25 cellular contexts compared by ENCODE assay signal in genomic region chr17:73065376-73065775, GRCh38.
"Had no signal": no experiment of that assay in that cellular context is flagged by ENCODE, and none has a peak within 500 bp of the region (broad histone marks: within the 10 kb centered on the region; RNA-seq: fewer than 3 reads in every experiment).

No MANE protein-coding gene starts in this region.

- H3K27ac ChIP-seq: adrenal gland, cardiac muscle cell, Peyer's patch, RWPE1, SJCRH30, VCaP had no signal

- H3K36me3 ChIP-seq: adrenal gland, cardiac muscle cell, Peyer's patch, SJCRH30 had no signal

- H3K27me3 Mint-ChIP-seq: activated CD8-positive, alpha-beta T cell treated with anti-CD3 and anti-CD28 coated beads for 36 hours; activated naive CD4-positive, alpha-beta T cell treated with anti-CD3 and anti-CD28 coated beads, Interleukin-2, amount 10 ng/mL, durations not matched to agents 7 days and 5 days; activated naive CD8-positive, alpha-beta T cell treated with anti-CD3 and anti-CD28 coated beads, Interleukin-2, amount 10 ng/mL, durations not matched to agents 7 days and 5 days had no signal

- H3K27me3 ChIP-seq: adrenal gland, cardiac muscle cell, Peyer's patch, SJCRH30 had no signal

- H3K27ac Mint-ChIP-seq: activated CD8-positive, alpha-beta T cell treated with anti-CD3 and anti-CD28 coated beads for 36 hours; activated naive CD4-positive, alpha-beta T cell treated with anti-CD3 and anti-CD28 coated beads, Interleukin-2, amount 10 ng/mL, durations not matched to agents 7 days and 5 days; activated naive CD8-positive, alpha-beta T cell treated with anti-CD3 and anti-CD28 coated beads, Interleukin-2, amount 10 ng/mL, durations not matched to agents 7 days and 5 days; activated T-cell treated with anti-CD3 and anti-CD28 coated beads, Interleukin-2, amount 50 U/mL, for 72 hours; activated T-helper 2 cell treated with anti-CD3 and anti-CD28 coated beads, Interferon-gamma antibody, Interleukin-2, Interleukin-4, amounts not matched to agents 10 μg/mL and 5 μg/mL and 100 μg/mL, durations not matched to agents 14 hours and 24 hours and 36 hours had no signal

- H3K4me3 Mint-ChIP-seq: activated CD8-positive, alpha-beta T cell treated with anti-CD3 and anti-CD28 coated beads for 36 hours; activated naive CD4-positive, alpha-beta T cell treated with anti-CD3 and anti-CD28 coated beads, Interleukin-2, amount 10 ng/mL, durations not matched to agents 7 days and 5 days; activated naive CD8-positive, alpha-beta T cell treated with anti-CD3 and anti-CD28 coated beads, Interleukin-2, amount 10 ng/mL, durations not matched to agents 7 days and 5 days; activated T-cell treated with anti-CD3 and anti-CD28 coated beads, Interleukin-2, amount 50 U/mL, for 72 hours had no signal

- H3K9me3 Mint-ChIP-seq: activated naive CD4-positive, alpha-beta T cell treated with anti-CD3 and anti-CD28 coated beads, Interleukin-2, amount 10 ng/mL, durations not matched to agents 7 days and 5 days; activated naive CD8-positive, alpha-beta T cell treated with anti-CD3 and anti-CD28 coated beads, Interleukin-2, amount 10 ng/mL, durations not matched to agents 7 days and 5 days; activated T-helper 2 cell treated with anti-CD3 and anti-CD28 coated beads, Interferon-gamma antibody, Interleukin-2, Interleukin-4, amounts not matched to agents 10 μg/mL and 5 μg/mL and 100 μg/mL, durations not matched to agents 14 hours and 24 hours and 36 hours had no signal

- H3K9me3 ChIP-seq: adrenal gland, Peyer's patch, SJCRH30, SK-N-SH had no signal

- H3K4me1 ChIP-seq: adrenal gland had no signal

- H3K4me3 ChIP-seq: adrenal gland, cardiac muscle cell, K562, Peyer's patch, SJCRH30 had no signal

- DNase-seq: activated CD4-positive, alpha-beta T cell treated with anti-CD3 and anti-CD28 coated beads for 4 hours; activated CD8-positive, alpha-beta memory T cell treated with anti-CD3 and anti-CD28 coated beads, Interleukin-2, amount 50 U/mL, for 4 hours; activated CD8-positive, alpha-beta T cell treated with anti-CD3 and anti-CD28 coated beads for 36 hours; activated gamma-delta T cell treated with Interleukin-2 at 50 U/mL for 16 hours; activated naive CD4-positive, alpha-beta T cell treated with anti-CD3 and anti-CD28 coated beads, Interleukin-2, amount 10 ng/mL, durations not matched to agents 7 days and 5 days; activated naive CD8-positive, alpha-beta T cell treated with anti-CD3 and anti-CD28 coated beads, Interleukin-2, amount 10 ng/mL, durations not matched to agents 7 days and 5 days; activated T-cell treated with anti-CD3 and anti-CD28 coated beads, Interleukin-2, amount 50 U/mL, for 72 hours; adrenal gland; aorta; Karpas-422; NCI-H1105 treated with DMSO at 0.1 percent for 48 hours; NCI-H1436 treated with DMSO at 0.1 percent for 48 hours; NCI-H187; NCI-H2081; NCI-H510A treated with DMSO at 0.1 percent for 48 hours; Peyer's patch; Right ventricle myocardium superior; SK-N-SH; T-helper 1 cell had no signal

- H3K4me1 Mint-ChIP-seq: activated naive CD4-positive, alpha-beta T cell treated with anti-CD3 and anti-CD28 coated beads, Interleukin-2, amount 10 ng/mL, durations not matched to agents 7 days and 5 days had no signal

- ATAC-seq: activated CD8-positive, alpha-beta T cell treated with anti-CD3 and anti-CD28 coated beads for 36 hours; activated T-cell treated with anti-CD3 and anti-CD28 coated beads, Interleukin-2, amount 50 U/mL, for 72 hours had no signal
